ENCODE assay signal across 9 cellular contexts in genomic region chr12:53985358-53985899, GRCh38. TPM values are rescaled to one million over a fixed set of nuclear protein-coding genes. Genes with fewer than 3 reads are reported as not detected.
DNase-seq lines count a peak whose midpoint lies in the region; ATAC-seq, FAIRE-seq and TF ChIP-seq lines count a peak whose summit lies in the region.
"Had no signal": no experiment of that assay in that cellular context is flagged by ENCODE, and none has a peak within 500 bp of the region (broad histone marks: within the 10 kb centered on the region; RNA-seq: fewer than 3 reads in every experiment).

No MANE protein-coding gene starts in this region.

- H3K27me3 ChIP-seq in effector memory CD4-positive, alpha-beta T cell (replicated peaks; ENCODE audit: control insufficient read depth, insufficient read depth, low read length, poor library complexity, severe bottlenecking): peaks cover 95% of the 10 kb centered on the region
- peaks cover 0 to 83% (median 31%) of the 10 kb centered on the region in 4 donors for H3K27me3 ChIP-seq in pancreas

- intact Hi-C loops in pancreas (cut with DNase I): no loop called here

- 8 to 11% methylated on average over 36 of the region's 36 CpGs for WGBS in pancreas, 2 donors

- peaks cover 18% of the 10 kb centered on the region for H3K4me1 ChIP-seq in effector memory CD4-positive, alpha-beta T cell (ENCODE audit: control insufficient read depth, insufficient read depth, low read length, poor library complexity, severe bottlenecking)
- H3K4me1 ChIP-seq in pancreas: peaks cover 0 to 19% (median 12%) of the 10 kb centered on the region in 3 donors

- H3K36me3 ChIP-seq in effector memory CD4-positive, alpha-beta T cell (ENCODE audit: control insufficient read depth, insufficient read depth, low read length): no peaks in the 10 kb centered on the region
- H3K36me3 ChIP-seq in pancreas: no peaks in the 10 kb centered on the region

- peak overlapping the region; percentile 24; the same call in 1 of the 2 replicates for H3K4me3 ChIP-seq in LNCaP clone FGC (ENCODE audit: low read depth, low read length)
- H3K4me3 ChIP-seq in effector memory CD4-positive, alpha-beta T cell (ENCODE audit: insufficient read depth, low read depth, low read length, poor library complexity, severe bottlenecking): peak overlapping the region; percentile 6
- peak overlapping the region in 2 of 4 donors; percentile 14 to 38 for H3K4me3 ChIP-seq in pancreas

- FAIRE-seq in pancreas (lab: Jason Lieb, UNC): no peak

- no peaks in the 10 kb centered on the region for H3K9me3 ChIP-seq in effector memory CD4-positive, alpha-beta T cell (ENCODE audit: control insufficient read depth, low read length)
- no peaks in the 10 kb centered on the region for H3K9me3 ChIP-seq in pancreas

- ATAC-seq in pancreas (peak; percentile 29 to 46 (median 36)), HG03025 (IDR thresholded peaks at IDR 0.05; ENCODE audit: low FRiP score, unreplicated experiment) (no peak), GM19035 (IDR thresholded peaks at IDR 0.05; ENCODE audit: unreplicated experiment) (no peak)

- DNase-seq in Caki2 (ENCODE audit: low read depth) (peak; percentile 83), LNCaP clone FGC (ENCODE audit: low read depth) (no peak), pancreas (peak in 1 of 6 donors; percentile 72), KBM-7 (no peak)
- no peak for DNase-seq in effector memory CD4-positive, alpha-beta T cell
- DNase-seq in stimulated activated naive CD4-positive, alpha-beta T cell treated with Interleukin-2 at 50 U/mL for 16 hours (lab: John Stamatoyannopoulos, UW): no peak

- no peak for TF ChIP-seq CTCF in LNCaP clone FGC (IDR thresholded peaks at IDR 0.05; ENCODE audit: control insufficient read depth, extremely low read depth, insufficient read depth)
- no peak for TF ChIP-seq CTCF in pancreas (IDR thresholded peaks at IDR 0.05)

- in situ Hi-C loops in Caki2 (cut with HindIII; ENCODE audit: low pct_unique_long_range_greater_than_20kb, low sequenced_read_pairs): no loop called here
- in situ Hi-C loops in KBM-7 (cut with MboI; ENCODE audit: low pct_unique_long_range_greater_than_20kb, low sequenced_read_pairs): no loop called here

- no peak overlapping the region for H3K27ac ChIP-seq in effector memory CD4-positive, alpha-beta T cell (ENCODE audit: insufficient read depth, low read length, poor library complexity, severe bottlenecking)
- no peak overlapping the region for H3K27ac ChIP-seq in pancreas

RNA-seq across cellular contexts. Expression of gene HOXC10, which starts 0.5 kb away (rescaled TPM):
- 6.5 and 38.1 TPM in 2 replicates for total RNA-seq in Caki2 (2014; rRNA removed; shearing (Covaris generic); ENCODE audit: low replicate concordance)
- total RNA-seq in pancreas: under 1 TPM in 1 of 6 donors, not detected in 5; 0.08 TPM
- polyA plus RNA-seq in pancreas: under 1 TPM in 1 of 2 donors, not detected in 1; 0.16 TPM
- total RNA-seq: mucosa of gallbladder had no signal

RNA-seq across cellular contexts. Expression of gene HOTAIR, which starts 10.7 kb away (rescaled TPM):
- total RNA-seq in Caki2 (2014; rRNA removed; shearing (Covaris generic); ENCODE audit: low replicate concordance): not detected in 2 replicates
- total RNA-seq in pancreas: not detected
- not detected for polyA plus RNA-seq in pancreas
- total RNA-seq: mucosa of gallbladder had no signal

RNA-seq across cellular contexts. Expression of gene HOXC11, which starts 12.5 kb away (rescaled TPM):
- total RNA-seq in Caki2 (2014; rRNA removed; shearing (Covaris generic); ENCODE audit: low replicate concordance): not detected in 2 replicates
- not detected for total RNA-seq in pancreas
- not detected for polyA plus RNA-seq in pancreas
- total RNA-seq: mucosa of gallbladder had no signal

RNA-seq across cellular contexts. Expression of gene HOXC9, which starts 14.5 kb away (rescaled TPM):
- 1.4 and 2.4 TPM in 2 replicates for total RNA-seq in Caki2 (2014; rRNA removed; shearing (Covaris generic); ENCODE audit: low replicate concordance)
- total RNA-seq in pancreas: under 1 TPM in 1 of 6 donors, not detected in 5; 0.19 TPM
- under 1 TPM; 0.26 to 0.27 TPM for polyA plus RNA-seq in pancreas
- total RNA-seq: mucosa of gallbladder had no signal

RNA-seq across cellular contexts. Expression of gene HOXC8, which starts 23.4 kb away (rescaled TPM):
- total RNA-seq in Caki2 (2014; rRNA removed; shearing (Covaris generic); ENCODE audit: low replicate concordance): not detected in 2 replicates
- not detected for total RNA-seq in pancreas
- polyA plus RNA-seq in pancreas: not detected
- total RNA-seq: mucosa of gallbladder had no signal

Comparison
In these comparisons a context has a peak if more than half of its experiments do, and no peak if none do; other contexts are left out.
1. ATAC-seq: peak in pancreas (4 of 4); none in HG03025 (single experiment) and GM19035 (single experiment).